38 cellular contexts compared by ENCODE assay signal in genomic region chr3:47041114-47041513, GRCh38.
"Had no signal": no experiment of that assay in that cellular context is flagged by ENCODE, and none has a peak within 500 bp of the region (broad histone marks: within the 10 kb centered on the region; RNA-seq: fewer than 3 reads in every experiment).

No MANE protein-coding gene starts in this region.

- H3K4me3 ChIP-seq: adrenal gland, body of pancreas, breast epithelium had no signal

- DNase-seq: activated B cell treated with CpG ODN at 0.5 μM for 24 hours; activated CD4-positive, alpha-beta memory T cell treated with anti-CD3 and anti-CD28 coated beads, Interleukin-2, amount 10 ng/mL, durations not matched to agents 7 days and 5 days; activated CD4-positive, alpha-beta T cell treated with anti-CD3 and anti-CD28 coated beads for 1 hour; activated CD4-positive, alpha-beta T cell treated with anti-CD3 and anti-CD28 coated beads for 36 hours; activated CD4-positive, alpha-beta T cell treated with anti-CD3 and anti-CD28 coated beads for 48 hours; activated CD4-positive, alpha-beta T cell treated with anti-CD3 and anti-CD28 coated beads, Interleukin-2, amount 10 ng/mL, durations not matched to agents 7 days and 5 days; activated CD4-positive, alpha-beta T cell treated with anti-CD3 and anti-CD28 coated beads, Interleukin-2, amount 50 U/mL, for 48 hours; activated CD8-positive, alpha-beta memory T cell treated with anti-CD3 and anti-CD28 coated beads for 24 hours; activated CD8-positive, alpha-beta memory T cell treated with anti-CD3 and anti-CD28 coated beads, Interleukin-2, amount 10 ng/mL, durations not matched to agents 7 days and 5 days; activated CD8-positive, alpha-beta memory T cell treated with anti-CD3 and anti-CD28 coated beads, Interleukin-2, amount 50 U/mL, for 48 hours; activated CD8-positive, alpha-beta T cell treated with anti-CD3 and anti-CD28 coated beads, Interleukin-2, amount 10 ng/mL, durations not matched to agents 7 days and 5 days; activated effector memory CD4-positive, alpha-beta T cell treated with anti-CD3 and anti-CD28 coated beads, Interleukin-2, amount 50 U/mL, for 16 hours; activated gamma-delta T cell treated with Interleukin-2 at 50 U/mL for 16 hours; activated naive CD4-positive, alpha-beta T cell; activated naive CD4-positive, alpha-beta T cell treated with anti-CD3 and anti-CD28 coated beads for 36 hours; activated naive CD4-positive, alpha-beta T cell treated with anti-CD3 and anti-CD28 coated beads, Interleukin-2, amount 50 U/mL, for 16 hours; activated naive CD8-positive, alpha-beta T cell treated with anti-CD3 and anti-CD28 coated beads for 36 hours; activated T-cell treated with anti-CD3 and anti-CD28 coated beads, Interleukin-2, amount 50 U/mL, for 24 hours; activated T-cell treated with anti-CD3 and anti-CD28 coated beads, Interleukin-2, amount 50 U/mL, for 72 hours; amniotic stem cell; aorta; body of pancreas; brain microvascular endothelial cell; central memory CD4-positive, alpha-beta T cell; T-helper 2 cell; T-helper 9 cell had no signal

- ATAC-seq: activated CD4-positive, alpha-beta T cell treated with anti-CD3 and anti-CD28 coated beads for 36 hours; activated CD4-positive, CD25-positive, alpha-beta regulatory T cell treated with anti-CD3 and anti-CD28 coated beads, Interleukin-2, amount 50 U/mL, for 24 hours; activated CD8-positive, alpha-beta memory T cell treated with anti-CD3 and anti-CD28 coated beads, Interleukin-2, amount 10 ng/mL, durations not matched to agents 7 days and 5 days; activated CD8-positive, alpha-beta T cell treated with anti-CD3 and anti-CD28 coated beads, Interleukin-2, amount 10 ng/mL, durations not matched to agents 7 days and 5 days; activated naive CD4-positive, alpha-beta T cell treated with anti-CD3 and anti-CD28 coated beads, Interleukin-2, amount 50 U/mL, for 72 hours; activated T-cell treated with anti-CD3 and anti-CD28 coated beads, Interleukin-2, amount 50 U/mL, for 72 hours; activated T-helper 17 cell treated with anti-CD3 and anti-CD28 coated beads, Interleukin-2, amount 50 U/mL, for 72 hours; body of pancreas had no signal

- H3K27me3 ChIP-seq: adrenal gland, body of pancreas, brain microvascular endothelial cell, breast epithelium had no signal

- H3K9me3 ChIP-seq: adrenal gland, body of pancreas, breast epithelium had no signal

- FAIRE-seq: astrocyte, colon, TTC549 had no signal

- H3K27ac ChIP-seq: adrenal gland, body of pancreas, brain microvascular endothelial cell, breast epithelium, VCaP had no signal

- H3K27me3 Mint-ChIP-seq: activated B cell treated with CpG ODN at 0.5 μM for 24 hours; activated CD4-positive, alpha-beta memory T cell treated with anti-CD3 and anti-CD28 coated beads, Interleukin-2, amount 10 ng/mL, durations not matched to agents 7 days and 5 days; activated CD4-positive, alpha-beta T cell treated with anti-CD3 and anti-CD28 coated beads for 36 hours; activated CD4-positive, alpha-beta T cell treated with anti-CD3 and anti-CD28 coated beads, Interleukin-2, amount 10 ng/mL, durations not matched to agents 7 days and 5 days; activated CD8-positive, alpha-beta memory T cell treated with anti-CD3 and anti-CD28 coated beads, Interleukin-2, amount 10 ng/mL, durations not matched to agents 7 days and 5 days; activated naive CD8-positive, alpha-beta T cell treated with anti-CD3 and anti-CD28 coated beads for 36 hours; activated T-cell treated with anti-CD3 and anti-CD28 coated beads, Interleukin-2, amount 50 U/mL, for 24 hours; activated T-helper 17 cell treated with anti-CD3 and anti-CD28 coated beads, Interleukin-2, amount 50 U/mL, for 72 hours had no signal

- H3K27ac Mint-ChIP-seq: activated B cell treated with CpG ODN at 0.5 μM for 24 hours; activated CD4-positive, alpha-beta memory T cell treated with anti-CD3 and anti-CD28 coated beads, Interleukin-2, amount 10 ng/mL, durations not matched to agents 7 days and 5 days; activated CD4-positive, alpha-beta T cell treated with anti-CD3 and anti-CD28 coated beads for 36 hours; activated CD4-positive, alpha-beta T cell treated with anti-CD3 and anti-CD28 coated beads, Interleukin-2, amount 10 ng/mL, durations not matched to agents 7 days and 5 days; activated CD8-positive, alpha-beta memory T cell treated with anti-CD3 and anti-CD28 coated beads, Interleukin-2, amount 10 ng/mL, durations not matched to agents 7 days and 5 days; activated CD8-positive, alpha-beta T cell treated with anti-CD3 and anti-CD28 coated beads, Interleukin-2, amount 10 ng/mL, durations not matched to agents 7 days and 5 days; activated naive CD4-positive, alpha-beta T cell treated with anti-CD3 and anti-CD28 coated beads for 36 hours; activated naive CD8-positive, alpha-beta T cell treated with anti-CD3 and anti-CD28 coated beads for 36 hours; activated T-cell treated with anti-CD3 and anti-CD28 coated beads, Interleukin-2, amount 50 U/mL, for 24 hours; activated T-helper 17 cell treated with anti-CD3 and anti-CD28 coated beads, Interleukin-2, amount 50 U/mL, for 72 hours; T-helper 1 cell treated with Interleukin-12 subunit alpha and Interleukin-12 subunit beta and Interleukin-4 antibody, amounts not matched to agents 30 μg/mL and 1 μg/mL, for 36 hours; T-helper 2 cell treated with Interferon-gamma antibody and Interleukin-4, amounts not matched to agents 5 μg/mL and 100 μg/mL, for 36 hours had no signal

- H3K9me3 Mint-ChIP-seq: activated B cell treated with CpG ODN at 0.5 μM for 24 hours; activated CD4-positive, alpha-beta memory T cell treated with anti-CD3 and anti-CD28 coated beads, Interleukin-2, amount 10 ng/mL, durations not matched to agents 7 days and 5 days; activated naive CD4-positive, alpha-beta T cell treated with anti-CD3 and anti-CD28 coated beads for 36 hours; activated T-cell treated with anti-CD3 and anti-CD28 coated beads, Interleukin-2, amount 50 U/mL, for 72 hours; activated T-helper 17 cell treated with anti-CD3 and anti-CD28 coated beads, Interleukin-2, amount 50 U/mL, for 72 hours had no signal

- H3K4me3 Mint-ChIP-seq: activated B cell treated with CpG ODN at 0.5 μM for 24 hours; activated CD4-positive, alpha-beta memory T cell treated with anti-CD3 and anti-CD28 coated beads, Interleukin-2, amount 10 ng/mL, durations not matched to agents 7 days and 5 days; activated CD4-positive, alpha-beta T cell treated with anti-CD3 and anti-CD28 coated beads for 36 hours; activated CD4-positive, alpha-beta T cell treated with anti-CD3 and anti-CD28 coated beads, Interleukin-2, amount 10 ng/mL, durations not matched to agents 7 days and 5 days; activated CD8-positive, alpha-beta memory T cell treated with anti-CD3 and anti-CD28 coated beads, Interleukin-2, amount 10 ng/mL, durations not matched to agents 7 days and 5 days; activated CD8-positive, alpha-beta T cell treated with anti-CD3 and anti-CD28 coated beads, Interleukin-2, amount 10 ng/mL, durations not matched to agents 7 days and 5 days; activated naive CD4-positive, alpha-beta T cell treated with anti-CD3 and anti-CD28 coated beads for 36 hours; activated naive CD8-positive, alpha-beta T cell treated with anti-CD3 and anti-CD28 coated beads for 36 hours; activated T-cell treated with anti-CD3 and anti-CD28 coated beads, Interleukin-2, amount 50 U/mL, for 24 hours; activated T-cell treated with anti-CD3 and anti-CD28 coated beads, Interleukin-2, amount 50 U/mL, for 72 hours; activated T-helper 1 cell treated with anti-CD3 and anti-CD28 coated beads, Interleukin-12 subunit alpha, Interleukin-12 subunit beta, Interleukin-2, Interleukin-4 antibody, amounts not matched to agents 30 ng/mL and 10 ng/mL and 1 ng/mL, durations not matched to agents 14 hours and 24 hours and 36 hours; activated T-helper 17 cell treated with anti-CD3 and anti-CD28 coated beads, Interleukin-2, amount 50 U/mL, for 72 hours; T-helper 1 cell treated with Interleukin-12 subunit alpha and Interleukin-12 subunit beta and Interleukin-4 antibody, amounts not matched to agents 30 μg/mL and 1 μg/mL, for 36 hours; T-helper 2 cell treated with Interferon-gamma antibody and Interleukin-4, amounts not matched to agents 5 μg/mL and 100 μg/mL, for 36 hours had no signal

- H3K4me1 ChIP-seq: breast epithelium had no signal
